ENCODE assay signal across 8 cellular contexts in the genomic region with DNA sequence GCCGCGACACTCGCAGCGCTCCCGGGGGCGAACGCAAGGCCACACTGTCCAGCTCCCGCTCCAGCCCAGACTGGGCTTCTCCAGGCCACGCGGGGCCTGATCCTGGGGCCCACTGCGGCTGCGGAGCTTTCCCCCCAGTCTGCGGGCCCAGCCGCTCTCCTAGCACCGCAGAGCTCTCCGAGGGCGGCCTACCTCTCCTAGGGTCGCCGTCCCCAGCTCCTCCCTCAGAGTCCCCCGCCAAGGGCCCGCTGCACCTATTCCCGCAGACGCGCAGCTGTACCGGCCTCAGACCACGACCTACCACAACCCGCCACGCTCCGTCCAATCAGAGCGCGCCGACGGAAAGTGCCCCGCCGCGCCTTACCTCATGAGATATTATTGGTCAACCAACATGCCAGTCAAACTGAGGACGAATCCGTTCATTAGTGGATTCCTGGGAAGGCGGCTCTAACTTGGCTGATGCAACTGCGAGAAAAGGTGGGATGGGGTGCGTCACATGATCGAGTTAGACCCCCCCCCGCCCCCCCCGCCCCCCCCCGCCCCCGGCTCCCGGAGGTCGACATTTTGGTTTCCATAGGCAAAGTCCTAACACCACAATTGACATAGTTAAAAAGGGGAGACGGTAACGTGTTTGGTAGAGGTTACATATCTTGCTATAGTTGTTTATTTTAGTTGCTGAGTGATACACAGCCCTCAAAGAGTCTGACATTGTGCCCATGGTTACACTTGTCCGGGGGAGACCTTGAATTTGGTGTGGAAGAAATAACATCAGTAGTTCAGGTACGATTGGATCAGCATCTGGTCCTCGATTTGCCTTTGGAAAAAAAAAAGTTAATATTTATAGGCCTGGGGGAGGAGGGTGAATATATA. TPM values are rescaled to one million over a fixed set of nuclear protein-coding genes. Genes with fewer than 3 reads are reported as not detected.
A peak's percentile ranks its signal among the peaks of the same experiment; 100 is the strongest.
DNase-seq lines count a peak whose midpoint lies in the region; ATAC-seq, FAIRE-seq and TF ChIP-seq lines count a peak whose summit lies in the region.

A gene (minus strand): TSS at position 278 of the 870 bp plus-strand sequence. CDS start 6,743 bp downstream, outside the sequence.

- peak within 1 kb of the TSS; percentile 96 for H3K4me2 ChIP-seq in HepG2 (ENCODE audit: low read depth, low read length)

- POLR2A ChIA-PET in HepG2 (lab: Yijun Ruan, JAX), result interaction anchor here (0.6 to 3.2 kb wide), 32 partner anchors 8 to 458 kb away, joined by 3 to 160 read pairs (median 4); a partner anchor contains a TSS

- H3K79me2 ChIP-seq in HepG2 (ENCODE audit: insufficient read depth, low read length), result peaks cover 42% of the 10 kb centered on the region

- TF ChIP-seq POLR2A in HepG2 (IDR thresholded peaks at IDR 0.05; ENCODE audit: insufficient read depth in 1 of 2, low read depth in 2 of 2, low read length in 2 of 2), result peak; percentile 98

- 5% methylated on average over 49 of the region's 53 CpGs for WGBS in HepG2 (ENCODE audit: low lambda C conversion rate)

- peaks cover 28% of the 10 kb centered on the region for H3K4me1 ChIP-seq in HepG2 (ENCODE audit: insufficient read depth, low read length)

- H3K4me3 ChIP-seq in HepG2 (replicated peaks in 1 of 3; ENCODE audit: insufficient read depth in 1 of 3, low read depth in 2 of 3, low read length in 3 of 3), result peak within 1 kb of the TSS; percentile 90 to 100 (median 94)

- peaks cover 1 to 17% of the 10 kb centered on the region in 2 experiments; a peak in 4 of 5 replicates for H3K36me3 ChIP-seq in HepG2 (replicated peaks in 1 of 2; ENCODE audit: control insufficient read depth in 1 of 2, insufficient read depth in 2 of 2, low read length in 2 of 2)

- in situ Hi-C loops in HepG2 (cut with HindIII; ENCODE audit: extremely low pct_ligation_motif_present, low pct_unique_long_range_greater_than_20kb), result no loop called here

- ATAC-seq in GM19372 (IDR thresholded peaks at IDR 0.05; ENCODE audit: low read depth, unreplicated experiment) (peak; percentile 96), HG03558 (IDR thresholded peaks at IDR 0.05; ENCODE audit: extremely low read depth, unreplicated experiment) (peak; percentile 91), HepG2 (peak; percentile 99)

- TF ChIP-seq CTCF in HepG2 (CRISPR knock-in tag; IDR thresholded peaks at IDR 0.05), result peak; percentile 16; the same call in 1 of the 2 replicates

- intact Hi-C loops in HepG2 (cut with micrococcal nuclease; ENCODE audit: unreplicated experiment), result no loop called here

- no peaks in the 10 kb centered on the region for H3K9me3 ChIP-seq in HepG2 (ENCODE audit: low read length)

- H3K27ac ChIP-seq in HepG2 (ENCODE audit: extremely low read length, insufficient read depth, low read length), result peak within 1 kb of the TSS; percentile 99

- H3K9ac ChIP-seq in HepG2 (ENCODE audit: insufficient read depth, low read depth, low read length), result peak within 1 kb of the TSS; percentile 100

- BruUV-seq in HepG2 (replicated peaks; lab: Mats Ljungman, UMichigan), result no TSS peak

- peak; percentile 50 to 63; a peak in 2 of 4 replicates for TF ChIP-seq EP300 in HepG2 (IDR thresholded peaks at IDR 0.05; ENCODE audit: low read depth in 2 of 2, low read length in 2 of 2)
- TF ChIP-seq EP300 in HepG2 (CRISPR knock-in tag; IDR thresholded peaks at IDR 0.05; ENCODE audit: borderline replicate concordance), result peak; percentile 72

- CTCF ChIA-PET in HepG2 (lab: Yijun Ruan, JAX; ENCODE audit: low intra/inter-chr PET ratio, low total read pairs), result no interaction called here

- peak within 1 kb of the TSS; percentile 87 for H2AFZ ChIP-seq in HepG2 (ENCODE audit: low read length)

- H3K27me3 ChIP-seq in HepG2 (ENCODE audit: control insufficient read depth in 1 of 2, insufficient read depth in 2 of 2, low read length in 2 of 2), result no peaks in the 10 kb centered on the region; a peak in 1 of 5 replicates

- TF ChIP-seq RAD21 in HepG2 (CRISPR knock-in tag; IDR thresholded peaks at IDR 0.05), result peak; percentile 79

- peak; percentile 47 for FAIRE-seq in HepG2 (lab: Jason Lieb, UNC)

- H4K20me1 ChIP-seq in HepG2 (ENCODE audit: insufficient read depth, low read length), result peaks cover 9% of the 10 kb centered on the region; the same call in 1 of the 2 replicates

- DNase-seq in C1 segment of cervical spinal cord (lab: John Stamatoyannopoulos, UW) (peak; percentile 71 to 98 (median 94)), NCI-H748 treated with DMSO at 0.1 percent for 48 hours (lab: John Stamatoyannopoulos, UW) (peak; percentile 95), dermis blood vessel endothelial cell (peak; percentile 100), HepG2 (ENCODE audit: low spot score) (peak; percentile 100)
- peak; percentile 91 to 92 for DNase-seq in activated CD4-positive, alpha-beta T cell treated with anti-CD3 and anti-CD28 coated beads, Interleukin-2, amount 50 U/mL, for 4 hours
- DNase-seq in stimulated activated CD4-positive, alpha-beta T cell treated with anti-CD3 and anti-CD28 coated beads, Interleukin-4, amount 100 ng/mL, for 1 hour, result peak; percentile 93

TF ChIP-seq in HepG2, 621 proteins besides CTCF, POLR2A, EP300 and RAD21 (continues in another document):
- TF ChIP-seq, protein P1, sequence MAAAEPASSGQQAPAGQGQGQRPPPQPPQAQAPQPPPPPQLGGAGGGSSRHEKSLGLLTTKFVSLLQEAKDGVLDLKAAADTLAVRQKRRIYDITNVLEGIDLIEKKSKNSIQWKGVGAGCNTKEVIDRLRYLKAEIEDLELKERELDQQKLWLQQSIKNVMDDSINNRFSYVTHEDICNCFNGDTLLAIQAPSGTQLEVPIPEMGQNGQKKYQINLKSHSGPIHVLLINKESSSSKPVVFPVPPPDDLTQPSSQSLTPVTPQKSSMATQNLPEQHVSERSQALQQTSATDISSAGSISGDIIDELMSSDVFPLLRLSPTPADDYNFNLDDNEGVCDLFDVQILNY (CRISPR knock-in tag; conservative IDR thresholded peaks at IDR 0.05), result peak; percentile 86
- peak; percentile 93 for TF ChIP-seq ZNF547 (CRISPR knock-in tag; IDR thresholded peaks at IDR 0.05)
- TF ChIP-seq ATF7 (IDR thresholded peaks at IDR 0.05), result peak; percentile 58; the same call in 1 of the 2 replicates
- no peak for TF ChIP-seq ATF7 (CRISPR knock-in tag; IDR thresholded peaks at IDR 0.05)
- peak; percentile 89; the same call in 1 of the 2 replicates for TF ChIP-seq XBP1 (CRISPR knock-in tag; IDR thresholded peaks at IDR 0.05)
- TF ChIP-seq ZNF264 (CRISPR knock-in tag; IDR thresholded peaks at IDR 0.05), result peak; percentile 60; the same call in 1 of the 2 replicates
- TF ChIP-seq NFE2L2 (IDR thresholded peaks at IDR 0.05; ENCODE audit: low read length), result 0 out of 2 replicates have a peak, but pooled peaks have one; percentile 7
- TF ChIP-seq GATA4 (IDR thresholded peaks at IDR 0.05; ENCODE audit: borderline replicate concordance, low read depth), result peak; percentile 69; the same call in 1 of the 2 replicates
- TF ChIP-seq, protein P2, sequence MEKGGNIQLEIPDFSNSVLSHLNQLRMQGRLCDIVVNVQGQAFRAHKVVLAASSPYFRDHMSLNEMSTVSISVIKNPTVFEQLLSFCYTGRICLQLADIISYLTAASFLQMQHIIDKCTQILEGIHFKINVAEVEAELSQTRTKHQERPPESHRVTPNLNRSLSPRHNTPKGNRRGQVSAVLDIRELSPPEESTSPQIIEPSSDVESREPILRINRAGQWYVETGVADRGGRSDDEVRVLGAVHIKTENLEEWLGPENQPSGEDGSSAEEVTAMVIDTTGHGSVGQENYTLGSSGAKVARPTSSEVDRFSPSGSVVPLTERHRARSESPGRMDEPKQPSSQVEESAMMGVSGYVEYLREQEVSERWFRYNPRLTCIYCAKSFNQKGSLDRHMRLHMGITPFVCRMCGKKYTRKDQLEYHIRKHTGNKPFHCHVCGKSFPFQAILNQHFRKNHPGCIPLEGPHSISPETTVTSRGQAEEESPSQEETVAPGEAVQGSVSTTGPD (CRISPR knock-in tag; IDR thresholded peaks at IDR 0.05), result no peak
- peak; percentile 67; the same call in 1 of the 2 replicates for TF ChIP-seq ZNF746 (CRISPR knock-in tag; IDR thresholded peaks at IDR 0.05)
- TF ChIP-seq KDM5B (CRISPR knock-in tag; IDR thresholded peaks at IDR 0.05; ENCODE audit: borderline replicate concordance), result peak; percentile 70; the same call in 1 of the 2 replicates
- TF ChIP-seq CC2D1A (CRISPR knock-in tag; IDR thresholded peaks at IDR 0.05), result 0 out of 2 replicates have a peak, but pooled peaks have one; percentile 43
- TF ChIP-seq SPEN (CRISPR knock-in tag; IDR thresholded peaks at IDR 0.05; ENCODE audit: low read depth), result peak; percentile 83
- TF ChIP-seq ZNF629 (CRISPR knock-in tag; conservative IDR thresholded peaks at IDR 0.05), result peak; percentile 52; the same call in 1 of the 2 replicates

RNA-seq across cellular contexts. Expression of the gene that starts here (rescaled TPM):
- total RNA-seq in dermis blood vessel endothelial cell (111 and 152 TPM in 2 replicates), HepG2 (2016; rRNA removed; fragmentation: Illumina TruSeq; extraction: Trizol) (107 and 132 TPM in 2 replicates)
- total RNA-seq in HepG2 (2016; cell fraction: cytosol; rRNA removed; fragmentation: Illumina TruSeq; extraction: Trizol; ENCODE audit: low read depth), result 36.0 and 36.9 TPM in 2 replicates
- 106 and 131 TPM in 2 replicates for total RNA-seq in HepG2 (2016; cell fraction: insoluble cytoplasmic fraction; rRNA removed; fragmentation: Illumina TruSeq; extraction: Trizol)
- 22.4 and 24.3 TPM in 2 replicates for total RNA-seq in HepG2 (2016; cell fraction: membrane; rRNA removed; fragmentation: Illumina TruSeq; extraction: Trizol)
- total RNA-seq in HepG2 (2016; cell fraction: nucleus; rRNA removed; fragmentation: Illumina TruSeq; extraction: Trizol), result 86.2 and 93.2 TPM in 2 replicates
- 132 and 163 TPM in 2 replicates for polyA plus RNA-seq in HepG2 (2011; rRNA removed)
- 137 and 146 TPM in 2 replicates for polyA plus RNA-seq in HepG2 (2011; cell fraction: cytosol; rRNA removed)
- 133 and 160 TPM in 2 replicates for polyA plus RNA-seq in HepG2 (2011; cell fraction: nucleus; rRNA removed)
- 134 and 189 TPM in 2 replicates for polyA plus RNA-seq in HepG2 (2012)
- 4.3 and 4.9 TPM in 2 replicates for polyA plus RNA-seq in HepG2 (2016; cell fraction: cytosol; fragmentation: Illumina TruSeq; extraction: Trizol; ENCODE audit: low read depth)
- 108 and 115 TPM in 2 replicates for polyA plus RNA-seq in HepG2 (2016; cell fraction: insoluble cytoplasmic fraction; fragmentation: Illumina TruSeq; extraction: Trizol; ENCODE audit: low read depth)
- polyA plus RNA-seq in HepG2 (2016; cell fraction: membrane; fragmentation: Illumina TruSeq; extraction: Trizol; ENCODE audit: low read depth), result 7.9 and 10.8 TPM in 2 replicates
- polyA plus RNA-seq in HepG2 (2016; cell fraction: nucleus; fragmentation: Illumina TruSeq; extraction: Trizol; ENCODE audit: insufficient read depth, low read depth), result 108 and 116 TPM in 2 replicates
- polyA minus RNA-seq in HepG2 (2011; rRNA and poly(A)+ RNA removed; ENCODE audit: low replicate concordance), result 201 and 270 TPM in 2 replicates
- polyA minus RNA-seq in HepG2 (2011; cell fraction: cytosol; rRNA and poly(A)+ RNA removed), result 108 and 137 TPM in 2 replicates
- polyA minus RNA-seq in HepG2 (2011; cell fraction: nucleus; rRNA and poly(A)+ RNA removed), result 94.2 and 166 TPM in 2 replicates

Comparison
In these comparisons a context has a peak if more than half of its experiments do, and no peak if none do; other contexts are left out.
1. Peak in every context shown above with its lines: DNase-seq, ATAC-seq, H3K4me3 ChIP-seq and H3K27ac ChIP-seq.